ENCODE assay signal across 1 cellular context in the genomic region with DNA sequence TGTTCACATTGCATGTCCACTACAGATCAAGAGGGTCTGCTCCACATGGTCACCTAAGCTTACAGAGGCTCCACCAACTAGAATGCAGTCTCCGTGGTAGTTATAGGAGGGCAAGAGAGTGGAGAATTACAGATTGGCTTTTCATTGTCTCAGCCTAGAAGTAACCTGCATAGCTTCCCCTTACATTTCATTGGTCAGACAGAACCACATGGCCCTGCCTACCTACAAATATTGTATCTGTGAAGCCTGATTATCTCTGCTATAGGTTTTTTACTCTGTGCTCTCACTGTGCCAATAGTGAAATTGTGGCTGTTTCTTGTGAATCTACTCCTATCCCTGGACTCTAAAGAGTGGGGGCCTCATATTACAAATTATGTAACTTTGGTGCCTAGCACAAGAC.
TF ChIP-seq lines count a peak whose summit lies in the region.

No MANE protein-coding gene starts in this region.

TF ChIP-seq in SK-N-SH treated with all-trans-retinoic acid at 6 μM for 48 hours, 23 proteins besides CTCF, POLR2A, EP300 and RAD21 (continued from another document):
- TF ChIP-seq, protein P1, sequence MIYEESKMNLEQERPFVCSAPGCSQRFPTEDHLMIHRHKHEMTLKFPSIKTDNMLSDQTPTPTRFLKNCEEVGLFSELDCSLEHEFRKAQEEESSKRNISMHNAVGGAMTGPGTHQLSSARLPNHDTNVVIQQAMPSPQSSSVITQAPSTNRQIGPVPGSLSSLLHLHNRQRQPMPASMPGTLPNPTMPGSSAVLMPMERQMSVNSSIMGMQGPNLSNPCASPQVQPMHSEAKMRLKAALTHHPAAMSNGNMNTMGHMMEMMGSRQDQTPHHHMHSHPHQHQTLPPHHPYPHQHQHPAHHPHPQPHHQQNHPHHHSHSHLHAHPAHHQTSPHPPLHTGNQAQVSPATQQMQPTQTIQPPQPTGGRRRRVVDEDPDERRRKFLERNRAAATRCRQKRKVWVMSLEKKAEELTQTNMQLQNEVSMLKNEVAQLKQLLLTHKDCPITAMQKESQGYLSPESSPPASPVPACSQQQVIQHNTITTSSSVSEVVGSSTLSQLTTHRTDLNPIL (CRISPR knock-in tag; IDR thresholded peaks at IDR 0.05; ENCODE audit: low read depth): no peak
- TF ChIP-seq CSRNP3 (CRISPR knock-in tag; IDR thresholded peaks at IDR 0.05): no peak
